18 cellular contexts compared by ENCODE assay signal in genomic region chr11:127098684-127099083, GRCh38.
"Had no signal": no experiment of that assay in that cellular context is flagged by ENCODE, and none has a peak within 500 bp of the region (broad histone marks: within the 10 kb centered on the region; RNA-seq: fewer than 3 reads in every experiment).

No MANE protein-coding gene starts in this region.

- H3K9me3 ChIP-seq: suprapubic skin had no signal

- H3K4me3 Mint-ChIP-seq: activated CD8-positive, alpha-beta T cell treated with anti-CD3 and anti-CD28 coated beads for 36 hours; naive B cell; type B pancreatic cell had no signal

- H3K4me1 ChIP-seq: foreskin keratinocyte, left ventricle myocardium inferior, suprapubic skin had no signal

- H3K9me3 Mint-ChIP-seq: activated CD8-positive, alpha-beta T cell treated with anti-CD3 and anti-CD28 coated beads for 36 hours; type B pancreatic cell had no signal

- H3K27ac Mint-ChIP-seq: activated CD8-positive, alpha-beta T cell treated with anti-CD3 and anti-CD28 coated beads for 36 hours; naive B cell; type B pancreatic cell had no signal

- ATAC-seq: activated CD8-positive, alpha-beta T cell treated with anti-CD3 and anti-CD28 coated beads for 36 hours; foreskin keratinocyte; stimulated activated naive CD8-positive, alpha-beta T cell treated with anti-CD3 and anti-CD28 coated beads, Interleukin-15, Interleukin-2, amounts not matched to agents 100 U/mL and 50 U/mL, for 24 hours had no signal

- H3K27me3 ChIP-seq: foreskin keratinocyte, suprapubic skin had no signal

- H3K36me3 ChIP-seq: left ventricle myocardium inferior, suprapubic skin, WERI-Rb-1 had no signal

- H3K27me3 Mint-ChIP-seq: activated CD8-positive, alpha-beta T cell treated with anti-CD3 and anti-CD28 coated beads for 36 hours; naive B cell; type B pancreatic cell had no signal

- H3K4me3 ChIP-seq: dorsolateral prefrontal cortex, left ventricle myocardium inferior, suprapubic skin had no signal

- H3K27ac ChIP-seq: dorsolateral prefrontal cortex, foreskin keratinocyte, left ventricle myocardium inferior, suprapubic skin, WERI-Rb-1 had no signal

- H3K4me1 Mint-ChIP-seq: naive B cell had no signal

- FAIRE-seq: bronchial epithelial cell, keratinocyte had no signal

- DNase-seq: activated CD4-positive, alpha-beta T cell treated with anti-CD3 and anti-CD28 coated beads for 4 hours; activated CD8-positive, alpha-beta memory T cell treated with anti-CD3 and anti-CD28 coated beads, Interleukin-2, amount 50 U/mL, for 4 hours; activated CD8-positive, alpha-beta T cell treated with anti-CD3 and anti-CD28 coated beads for 36 hours; aorta; dorsolateral prefrontal cortex; foreskin keratinocyte; left ventricle myocardium inferior; midbrain; naive B cell; nucleus accumbens; stimulated activated CD4-positive, alpha-beta T cell treated with anti-CD3 and anti-CD28 coated beads, Interleukin-2, amount 100 ng/mL, for 48 hours; stimulated activated naive CD8-positive, alpha-beta T cell treated with anti-CD3 and anti-CD28 coated beads, Interleukin-15, Interleukin-2, amounts not matched to agents 100 U/mL and 50 U/mL, for 24 hours; T1000; WERI-Rb-1 had no signal

- H3K36me3 Mint-ChIP-seq: naive B cell, type B pancreatic cell had no signal
